Comparison of ENCODE assay signal across 8 cellular contexts in the genomic region with DNA sequence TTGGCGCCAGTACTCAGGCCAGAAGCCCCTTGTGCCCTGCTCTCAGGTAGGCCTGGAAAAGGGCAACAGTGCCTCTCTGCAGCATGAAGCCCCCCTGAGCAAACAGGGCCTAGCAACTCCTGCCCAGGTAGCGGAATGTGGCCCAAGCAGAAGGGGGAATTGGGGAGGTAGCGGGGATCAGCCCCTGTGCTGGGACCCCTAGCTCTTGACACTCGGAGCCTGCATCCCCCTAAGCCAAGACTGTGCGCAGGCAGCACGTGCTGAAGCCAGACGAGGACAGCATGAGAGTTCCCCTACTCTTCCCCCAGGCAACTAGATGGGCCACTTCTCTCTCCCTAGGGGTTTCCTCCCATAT. TPM values are rescaled to one million over a fixed set of nuclear protein-coding genes. Genes with fewer than 3 reads are reported as not detected.
A peak's percentile ranks its signal among the peaks of the same experiment; 100 is the strongest.
DNase-seq lines count a peak whose midpoint lies in the region; ATAC-seq, FAIRE-seq and TF ChIP-seq lines count a peak whose summit lies in the region.

No MANE protein-coding gene starts in this region.

- H3K36me3 ChIP-seq in RWPE2 (ENCODE audit: low read depth) (peaks cover 33% of the 10 kb centered on the region), fibroblast of lung (ENCODE audit: control insufficient read depth, insufficient read depth, low read length) (peaks cover 35% of the 10 kb centered on the region)

- peak overlapping the region; percentile 79 for H3K9ac ChIP-seq in fibroblast of lung (ENCODE audit: insufficient read depth, low read length)

- H3K4me2 ChIP-seq in fibroblast of lung (ENCODE audit: extremely low read depth, insufficient read depth, low read length): peak overlapping the region; percentile 76

- H4K20me1 ChIP-seq in fibroblast of lung (ENCODE audit: control insufficient read depth, extremely low read depth, insufficient read depth, low read length): no peaks in the 10 kb centered on the region

- FAIRE-seq in GM12891 (lab: Jason Lieb, UNC): peak; percentile 31

- H3K27ac ChIP-seq in RWPE2 (ENCODE audit: poor library complexity, severe bottlenecking) (peak overlapping the region; percentile 83), fibroblast of lung (ENCODE audit: insufficient read depth, low read length) (peak overlapping the region; percentile 95)

- H3K9me3 ChIP-seq in RWPE2 (ENCODE audit: severe bottlenecking): no peaks in the 10 kb centered on the region
- no peaks in the 10 kb centered on the region for H3K9me3 ChIP-seq in fibroblast of lung (ENCODE audit: control insufficient read depth, insufficient read depth, low read depth, low read length)

- H3K79me2 ChIP-seq in fibroblast of lung (ENCODE audit: control insufficient read depth, insufficient read depth, low read length): peaks cover 35% of the 10 kb centered on the region

- intact Hi-C loops in sciatic nerve (cut with DNase I): no loop called here

- DNase-seq in GM12891 (ENCODE audit: insufficient read length, low spot score) (no peak), RWPE2 (ENCODE audit: low spot score) (no peak), fibroblast of lung (ENCODE audit: low read depth in 2 of 2) (no peak), sciatic nerve (ENCODE audit: low spot score) (no peak), cortex of kidney (lab: John Stamatoyannopoulos, UW) (no peak), DMS79 treated with DMSO at 0.1 percent for 48 hours (lab: John Stamatoyannopoulos, UW) (no peak)

- H3K4me1 ChIP-seq in RWPE2 (ENCODE audit: insufficient read depth, poor library complexity, severe bottlenecking): no peaks in the 10 kb centered on the region
- peaks cover 31% of the 10 kb centered on the region for H3K4me1 ChIP-seq in fibroblast of lung (ENCODE audit: control insufficient read depth, extremely low read depth, insufficient read depth, low read length)

- H3K27me3 ChIP-seq in RWPE2 (ENCODE audit: insufficient read depth, poor library complexity, severe bottlenecking) (no peaks in the 10 kb centered on the region), fibroblast of lung (ENCODE audit: control insufficient read depth, insufficient read depth, low read length) (no peaks in the 10 kb centered on the region)

- H2AFZ ChIP-seq in fibroblast of lung (ENCODE audit: low read length): no peak overlapping the region

- no peak for TF ChIP-seq POLR2A in GM12891 (IDR thresholded peaks at IDR 0.05; ENCODE audit: low read depth, low read length)

- no peak for TF ChIP-seq CTCF in RWPE2 (IDR thresholded peaks at IDR 0.05; ENCODE audit: poor library complexity, severe bottlenecking)
- no peak for TF ChIP-seq CTCF in fibroblast of lung (conservative IDR thresholded peaks at IDR 0.05 in 1 of 2, IDR thresholded peaks at IDR 0.05 in 1 of 2; ENCODE audit: low read depth in 1 of 2, low read length in 2 of 2)

- H3K4me3 ChIP-seq in RWPE2 (ENCODE audit: severe bottlenecking) (peak overlapping the region; percentile 84), fibroblast of lung (replicated peaks in 1 of 4; ENCODE audit: control extremely low read depth in 1 of 4, insufficient read depth in 1 of 4, low read depth in 3 of 4, low read length in 4 of 4) (peak overlapping the region; percentile 12 to 97 (median 72))

- ATAC-seq in RWPE2 (ENCODE audit: low read depth) (no peak), sciatic nerve (peak; percentile 2), HG03439 (IDR thresholded peaks at IDR 0.05; ENCODE audit: unreplicated experiment) (no peak), GM18873 (IDR thresholded peaks at IDR 0.05; ENCODE audit: low FRiP score, unreplicated experiment) (no peak)

TF ChIP-seq in GM12891, 5 proteins besides CTCF, POLR2A, EP300 and RAD21:
- no peak for TF ChIP-seq TAF1 (IDR thresholded peaks at IDR 0.05; ENCODE audit: low read depth, low read length)
- TF ChIP-seq PAX5 (IDR thresholded peaks at IDR 0.05; ENCODE audit: insufficient read depth, low read length, severe bottlenecking): no peak
- TF ChIP-seq POLR2AphosphoS5 (IDR thresholded peaks at IDR 0.05; ENCODE audit: low read depth, low read length): no peak

RNA-seq across cellular contexts. Expression of a gene that starts 0.8 kb away (rescaled TPM):
- polyA plus RNA-seq in GM12891 (2012; ENCODE audit: low read depth, missing spikeins): 26.4 TPM
- total RNA-seq in fibroblast of lung (35.2 and 36.0 TPM in 2 replicates), sciatic nerve (49.8 TPM)
- 45.5 and 47.3 TPM in 2 replicates for polyA plus RNA-seq in fibroblast of lung
- polyA plus RNA-seq in fibroblast of lung (2012): 65.0 and 78.7 TPM in 2 replicates
- 19.9 and 31.5 TPM in 2 replicates for polyA minus RNA-seq in fibroblast of lung (ENCODE audit: low replicate concordance)

RNA-seq across cellular contexts. Expression of a gene that starts 14.4 kb away (rescaled TPM):
- polyA plus RNA-seq in GM12891 (2012; ENCODE audit: low read depth, missing spikeins): 18.0 TPM
- total RNA-seq in fibroblast of lung: 22.1 and 29.6 TPM in 2 replicates
- polyA plus RNA-seq in fibroblast of lung: 14.8 and 22.1 TPM in 2 replicates
- 27.7 and 39.0 TPM in 2 replicates for polyA plus RNA-seq in fibroblast of lung (2012)
- polyA minus RNA-seq in fibroblast of lung (ENCODE audit: low replicate concordance): 65.2 and 104 TPM in 2 replicates
- 39.6 TPM for total RNA-seq in sciatic nerve

RNA-seq across cellular contexts. Expression of a gene that starts 18.7 kb away (rescaled TPM):
- polyA plus RNA-seq in GM12891 (2012; ENCODE audit: low read depth, missing spikeins): 1.2 TPM
- total RNA-seq in fibroblast of lung (not detected in 2 replicates), sciatic nerve (not detected)
- polyA plus RNA-seq in fibroblast of lung: 0.11 and 0.45 TPM in 2 replicates
- polyA plus RNA-seq in fibroblast of lung (2012): 0.78 and 0.87 TPM in 2 replicates
- polyA minus RNA-seq in fibroblast of lung (ENCODE audit: low replicate concordance): 2.8 TPM in 1 of 2 replicates, not detected in the other

RNA-seq across cellular contexts. Expression of a gene that starts 26.4 kb away (rescaled TPM):
- 80.3 TPM for polyA plus RNA-seq in GM12891 (2012; ENCODE audit: low read depth, missing spikeins)
- total RNA-seq in fibroblast of lung (0.17 and 0.26 TPM in 2 replicates), sciatic nerve (7.2 TPM)
- 0.17 TPM in 1 of 2 replicates, not detected in the other for polyA plus RNA-seq in fibroblast of lung
- polyA plus RNA-seq in fibroblast of lung (2012): 0.78 and 2.0 TPM in 2 replicates
- polyA minus RNA-seq in fibroblast of lung (ENCODE audit: low replicate concordance): 0.24 TPM in 1 of 2 replicates, not detected in the other

RNA-seq across cellular contexts. Expression of a gene that starts 39.3 kb away (rescaled TPM):
- polyA plus RNA-seq in GM12891 (2012; ENCODE audit: low read depth, missing spikeins): 3.8 TPM
- 7.3 and 7.7 TPM in 2 replicates for total RNA-seq in fibroblast of lung
- 3.2 and 4.0 TPM in 2 replicates for polyA plus RNA-seq in fibroblast of lung
- 3.6 and 4.4 TPM in 2 replicates for polyA plus RNA-seq in fibroblast of lung (2012)
- 3.7 and 5.3 TPM in 2 replicates for polyA minus RNA-seq in fibroblast of lung (ENCODE audit: low replicate concordance)
- 6.7 TPM for total RNA-seq in sciatic nerve
